1 cellular context compared by ENCODE assay signal in genomic region chr3:53299611-53300023, GRCh38.
TF ChIP-seq lines count a peak whose summit lies in the region.
"Not testable (repeated sequence)": the region's sequence is repeated elsewhere in the genome, so short reads cannot be mapped to it uniquely, and the experiment has no call there.

No MANE protein-coding gene starts in this region.

TF ChIP-seq in K562, 482 proteins besides CTCF, POLR2A, EP300 and RAD21:
- TF ChIP-seq PBX2 (CRISPR knock-in tag; IDR thresholded peaks at IDR 0.05; ENCODE audit: low read depth); CEBPG (CRISPR knock-in tag; IDR thresholded peaks at IDR 0.05); TOE1 (CRISPR knock-in tag; IDR thresholded peaks at IDR 0.05; ENCODE audit: borderline replicate concordance, low read depth): not testable (repeated sequence)
- TF ChIP-seq PBX2 (tag; conservative IDR thresholded peaks at IDR 0.05; ENCODE audit: low read depth), result peak; percentile 51; the same call in 1 of the 2 replicates
- TF ChIP-seq SMC3 (conservative IDR thresholded peaks at IDR 0.05; ENCODE audit: insufficient read depth, low read depth, low read length), result 0 out of 2 replicates have a peak, but pooled peaks have one; percentile 29
- peak; percentile 87 for TF ChIP-seq TFE3 (CRISPR knock-in tag; IDR thresholded peaks at IDR 0.05)
- peak in 1 of 2 experiments; percentile 57; a peak in 2 of 4 replicates for TF ChIP-seq CEBPG (tag; conservative IDR thresholded peaks at IDR 0.05 in 1 of 2, IDR thresholded peaks at IDR 0.05 in 1 of 2)
- peak; percentile 45; the same call in 1 of the 2 replicates for TF ChIP-seq DEAF1 (CRISPR knock-in tag; IDR thresholded peaks at IDR 0.05)
- 0 out of 2 replicates have a peak, but pooled peaks have one; percentile 28 for TF ChIP-seq SP1 (CRISPR knock-in tag; IDR thresholded peaks at IDR 0.05)
- peak; percentile 63 for TF ChIP-seq MEIS2 (IDR thresholded peaks at IDR 0.05; ENCODE audit: partially characterized antibody)
- peak; percentile 39; the same call in 1 of the 2 replicates for TF ChIP-seq RAD51 (IDR thresholded peaks at IDR 0.05; ENCODE audit: borderline replicate concordance, low read depth)
- TF ChIP-seq TOE1 (IDR thresholded peaks at IDR 0.05; ENCODE audit: borderline replicate concordance), result peak; percentile 76; the same call in 1 of the 2 replicates
- peak; percentile 48 for TF ChIP-seq CEBPB (tag; IDR thresholded peaks at IDR 0.05)
TF ChIP-seq in K562: peak in this region for 10; not testable (repeated sequence) for 472.
